18 cellular contexts compared by ENCODE assay signal in the genomic region with DNA sequence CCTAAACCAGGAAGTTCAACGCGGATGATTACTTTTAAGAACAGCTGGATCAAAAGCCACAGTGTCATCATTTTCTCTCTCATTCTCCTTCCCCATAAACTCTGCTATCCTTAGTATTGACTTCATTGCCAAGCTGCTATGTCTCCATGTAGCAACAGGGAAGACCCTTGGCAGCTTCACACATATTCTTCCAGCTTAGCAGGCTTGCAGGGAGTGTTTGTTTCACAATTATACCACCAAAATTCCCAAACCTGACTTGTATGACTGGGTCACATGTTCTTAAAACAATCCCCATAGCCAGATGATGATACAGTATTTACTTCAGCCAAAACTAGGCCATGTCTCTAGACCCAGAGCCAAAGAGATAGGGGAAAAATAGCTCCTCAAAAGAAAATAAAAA.
DNase-seq lines count a peak whose midpoint lies in the region; ATAC-seq and TF ChIP-seq lines count a peak whose summit lies in the region.
"Had no signal": no experiment of that assay in that cellular context is flagged by ENCODE, and none has a peak within 500 bp of the region (broad histone marks: within the 10 kb centered on the region; RNA-seq: fewer than 3 reads in every experiment).

No MANE protein-coding gene starts in this region.

- H3K27ac ChIP-seq in GM23338 (ENCODE audit: low read depth) (0 out of 2 replicates have a peak overlapping the region, but pooled peaks have one; percentile 18), angular gyrus (ENCODE audit: low read depth, low read length) (peak overlapping the region; percentile 80), trophoblast cell (ENCODE audit: low read depth, low read length) (no peak overlapping the region)

- no peak for DNase-seq in GM23338 (ENCODE audit: low spot score)
- DNase-seq in fibroblast of pulmonary artery (ENCODE audit: low read depth): peak; percentile 52
- no peak for DNase-seq in trophoblast cell
- no peak for DNase-seq in NCI-H2081 treated with DMSO at 0.1 percent for 48 hours (lab: John Stamatoyannopoulos, UW)
- no peak for DNase-seq in activated T-cell treated with anti-CD3 and anti-CD28 coated beads, Interleukin-2, amount 50 U/mL, for 1 hour
- no peak for DNase-seq in NCI-H187 (lab: John Stamatoyannopoulos, UW)
- DNase-seq: activated B cell treated with CpG ODN at 0.5 μM for 24 hours; anterior cingulate cortex; CD8-positive, alpha-beta T cell; glutamatergic neuron; MG63; NCI-H1694 treated with DMSO at 0.1 percent for 48 hours; stimulated activated CD4-positive, alpha-beta T cell treated with anti-CD3 and anti-CD28 coated beads, Interleukin-1b, Interleukin-23, amount 100 ng/mL, for 48 hours; T-helper 17 cell had no signal

- no peak overlapping the region for H3K27ac Mint-ChIP-seq in GM23338
- H3K27ac Mint-ChIP-seq: activated B cell treated with CpG ODN at 0.5 μM for 24 hours; activated T-helper 17 cell treated with anti-CD3 and anti-CD28 coated beads, Interleukin-2, amount 50 U/mL, for 72 hours; CD8-positive, alpha-beta T cell; natural killer cell treated with Interleukin-12 subunit alpha and Interleukin-12 subunit beta and Interleukin-15 and Interleukin-18, amount 100 ng/mL, for 72 hours; T-helper 17 cell had no signal

- 0 out of 2 replicates have a peak, but pooled peaks cover 2% of the 10 kb centered on the region for H3K9me2 ChIP-seq in GM23338 (ENCODE audit: insufficient read depth)

- H3K14ac ChIP-seq in trophoblast cell (ENCODE audit: low read length): no peak overlapping the region

- no peak overlapping the region for H4K12ac ChIP-seq in trophoblast cell (ENCODE audit: low read depth, low read length)

- H2BK5ac ChIP-seq in trophoblast cell (ENCODE audit: low read depth, low read length, poor library complexity): no peak overlapping the region

- H3K4ac ChIP-seq in trophoblast cell (ENCODE audit: low read depth, low read length): no peak overlapping the region

- H4K20me1 ChIP-seq in GM23338 (replicated peaks; ENCODE audit: insufficient read depth): no peaks in the 10 kb centered on the region

- H3K79me1 ChIP-seq in trophoblast cell (ENCODE audit: low read length): peaks cover 2% of the 10 kb centered on the region

- ATAC-seq in GM23338: no peak
- no peak for ATAC-seq in GM21526 (IDR thresholded peaks at IDR 0.05; ENCODE audit: low FRiP score, unreplicated experiment)
- ATAC-seq: activated T-helper 17 cell treated with anti-CD3 and anti-CD28 coated beads, Interleukin-2, amount 50 U/mL, for 72 hours; CD8-positive, alpha-beta T cell; natural killer cell treated with Interleukin-12 subunit alpha and Interleukin-12 subunit beta and Interleukin-15 and Interleukin-18, amount 100 ng/mL, for 72 hours; T-helper 17 cell had no signal

- no peak overlapping the region for H3K9ac ChIP-seq in trophoblast cell (ENCODE audit: low read length)

- WGBS in trophoblast cell (ENCODE audit: extremely low coverage, insufficient coverage, insufficient read length): no CpG with 5 or more reads among the region's 2 CpGs

- H3K9me3 Mint-ChIP-seq in GM23338: peaks cover 3% of the 10 kb centered on the region; the same call in 1 of the 3 replicates
- H3K9me3 Mint-ChIP-seq: activated B cell treated with CpG ODN at 0.5 μM for 24 hours had no signal

- peak overlapping the region; percentile 27 for H2BK12ac ChIP-seq in trophoblast cell (ENCODE audit: low read length)

- H3K27me3 ChIP-seq in GM23338 (ENCODE audit: insufficient read depth) (no peaks in the 10 kb centered on the region), trophoblast cell (ENCODE audit: insufficient read depth, low read length) (no peaks in the 10 kb centered on the region)
- H3K27me3 ChIP-seq: MG63 had no signal

- TF ChIP-seq CTCF in GM23338 (conservative IDR thresholded peaks at IDR 0.05; ENCODE audit: low read depth in 2 of 2) (no peak), fibroblast of pulmonary artery (IDR thresholded peaks at IDR 0.05; ENCODE audit: low read length, missing control alignments) (no peak)

- H3K23ac ChIP-seq in trophoblast cell (ENCODE audit: low read length): no peak overlapping the region

- H3K4me1 ChIP-seq in GM23338 (ENCODE audit: insufficient read depth) (peaks cover 28% of the 10 kb centered on the region), trophoblast cell (ENCODE audit: control insufficient read depth in 1 of 2, insufficient read depth in 2 of 2, low read length in 2 of 2) (peaks cover 11 to 13% of the 10 kb centered on the region in 2 experiments)

- no peak overlapping the region for H4K91ac ChIP-seq in trophoblast cell (ENCODE audit: low read depth, low read length)

- no peaks in the 10 kb centered on the region for H3K36me3 Mint-ChIP-seq in GM23338 (ENCODE audit: low read depth)
- H3K36me3 Mint-ChIP-seq: CD8-positive, alpha-beta T cell; natural killer cell treated with Interleukin-12 subunit alpha and Interleukin-12 subunit beta and Interleukin-15 and Interleukin-18, amount 100 ng/mL, for 72 hours had no signal

- H3K4me1 Mint-ChIP-seq in GM23338: peaks cover 25% of the 10 kb centered on the region
- H3K4me1 Mint-ChIP-seq: activated B cell treated with CpG ODN at 0.5 μM for 24 hours; activated T-helper 17 cell treated with anti-CD3 and anti-CD28 coated beads, Interleukin-2, amount 50 U/mL, for 72 hours; T-helper 17 cell had no signal

- no peak overlapping the region for H2AFZ ChIP-seq in GM23338
- H2AFZ ChIP-seq in trophoblast cell (ENCODE audit: insufficient read depth, low read length, poor library complexity): no peak overlapping the region

- no peak overlapping the region for H3K4me3 Mint-ChIP-seq in GM23338
- H3K4me3 Mint-ChIP-seq: activated B cell treated with CpG ODN at 0.5 μM for 24 hours; activated T-helper 17 cell treated with anti-CD3 and anti-CD28 coated beads, Interleukin-2, amount 50 U/mL, for 72 hours; CD8-positive, alpha-beta T cell; natural killer cell treated with Interleukin-12 subunit alpha and Interleukin-12 subunit beta and Interleukin-15 and Interleukin-18, amount 100 ng/mL, for 72 hours; T-helper 17 cell had no signal

- no peak overlapping the region for H3K18ac ChIP-seq in trophoblast cell (ENCODE audit: low read length)

- no peak overlapping the region for H2BK120ac ChIP-seq in trophoblast cell (ENCODE audit: insufficient read depth, low read length, poor library complexity)

- peaks cover 11% of the 10 kb centered on the region; the same call in 1 of the 2 replicates for H3F3A ChIP-seq in GM23338 (replicated peaks; ENCODE audit: low read depth)

- peaks cover 4% of the 10 kb centered on the region for H3K27me3 Mint-ChIP-seq in GM23338 (ENCODE audit: insufficient read depth, low read depth, poor library complexity)
- H3K27me3 Mint-ChIP-seq: activated B cell treated with CpG ODN at 0.5 μM for 24 hours; activated T-helper 17 cell treated with anti-CD3 and anti-CD28 coated beads, Interleukin-2, amount 50 U/mL, for 72 hours; natural killer cell treated with Interleukin-12 subunit alpha and Interleukin-12 subunit beta and Interleukin-15 and Interleukin-18, amount 100 ng/mL, for 72 hours; T-helper 17 cell had no signal

- peak overlapping the region; percentile 77 for H2AK5ac ChIP-seq in trophoblast cell (ENCODE audit: low read length)

- no peak overlapping the region for H3K4me2 ChIP-seq in GM23338
- no peak overlapping the region for H3K4me2 ChIP-seq in trophoblast cell (ENCODE audit: low read length)

- H3K4me3 ChIP-seq in GM23338: no peak overlapping the region
- H3K4me3 ChIP-seq in fibroblast of pulmonary artery (replicated peaks; ENCODE audit: low read depth, low read length): no peak overlapping the region
- H3K4me3 ChIP-seq in trophoblast cell (ENCODE audit: low read depth, low read length): no peak overlapping the region
- H3K4me3 ChIP-seq: MG63 had no signal

- H3K9me3 ChIP-seq in trophoblast cell (ENCODE audit: insufficient read depth, low read depth, low read length): no peaks in the 10 kb centered on the region
- H3K9me3 ChIP-seq: MG63 had no signal

- H3K79me2 ChIP-seq in GM23338 (replicated peaks; ENCODE audit: insufficient read depth) (no peaks in the 10 kb centered on the region), trophoblast cell (ENCODE audit: control insufficient read depth, insufficient read depth, low read length, poor library complexity) (no peaks in the 10 kb centered on the region)

- H4K8ac ChIP-seq in trophoblast cell (ENCODE audit: low read depth, low read length): no peak overlapping the region

- no peaks in the 10 kb centered on the region for H3K36me3 ChIP-seq in GM23338 (ENCODE audit: insufficient read depth)
- no peaks in the 10 kb centered on the region for H3K36me3 ChIP-seq in trophoblast cell (ENCODE audit: control insufficient read depth in 1 of 2, insufficient read depth in 2 of 2, low read length in 2 of 2)
- H3K36me3 ChIP-seq: MG63 had no signal

TF ChIP-seq in GM23338, 12 proteins besides CTCF, POLR2A, EP300 and RAD21 (continues in another document):
- TF ChIP-seq EZH2 (IDR thresholded peaks at IDR 0.05; ENCODE audit: low read depth, unreplicated experiment): no peak
- TF ChIP-seq POLR2AphosphoS5 (IDR thresholded peaks at IDR 0.05; ENCODE audit: low read depth): no peak
- no peak for TF ChIP-seq STAT1 (IDR thresholded peaks at IDR 0.05; ENCODE audit: unreplicated experiment)
- TF ChIP-seq, protein P1, sequence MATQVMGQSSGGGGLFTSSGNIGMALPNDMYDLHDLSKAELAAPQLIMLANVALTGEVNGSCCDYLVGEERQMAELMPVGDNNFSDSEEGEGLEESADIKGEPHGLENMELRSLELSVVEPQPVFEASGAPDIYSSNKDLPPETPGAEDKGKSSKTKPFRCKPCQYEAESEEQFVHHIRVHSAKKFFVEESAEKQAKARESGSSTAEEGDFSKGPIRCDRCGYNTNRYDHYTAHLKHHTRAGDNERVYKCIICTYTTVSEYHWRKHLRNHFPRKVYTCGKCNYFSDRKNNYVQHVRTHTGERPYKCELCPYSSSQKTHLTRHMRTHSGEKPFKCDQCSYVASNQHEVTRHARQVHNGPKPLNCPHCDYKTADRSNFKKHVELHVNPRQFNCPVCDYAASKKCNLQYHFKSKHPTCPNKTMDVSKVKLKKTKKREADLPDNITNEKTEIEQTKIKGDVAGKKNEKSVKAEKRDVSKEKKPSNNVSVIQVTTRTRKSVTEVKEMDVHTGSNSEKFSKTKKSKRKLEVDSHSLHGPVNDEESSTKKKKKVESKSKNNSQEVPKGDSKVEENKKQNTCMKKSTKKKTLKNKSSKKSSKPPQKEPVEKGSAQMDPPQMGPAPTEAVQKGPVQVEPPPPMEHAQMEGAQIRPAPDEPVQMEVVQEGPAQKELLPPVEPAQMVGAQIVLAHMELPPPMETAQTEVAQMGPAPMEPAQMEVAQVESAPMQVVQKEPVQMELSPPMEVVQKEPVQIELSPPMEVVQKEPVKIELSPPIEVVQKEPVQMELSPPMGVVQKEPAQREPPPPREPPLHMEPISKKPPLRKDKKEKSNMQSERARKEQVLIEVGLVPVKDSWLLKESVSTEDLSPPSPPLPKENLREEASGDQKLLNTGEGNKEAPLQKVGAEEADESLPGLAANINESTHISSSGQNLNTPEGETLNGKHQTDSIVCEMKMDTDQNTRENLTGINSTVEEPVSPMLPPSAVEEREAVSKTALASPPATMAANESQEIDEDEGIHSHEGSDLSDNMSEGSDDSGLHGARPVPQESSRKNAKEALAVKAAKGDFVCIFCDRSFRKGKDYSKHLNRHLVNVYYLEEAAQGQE (IDR thresholded peaks at IDR 0.05; ENCODE audit: unreplicated experiment): no peak
